ENCODE assay signal across 16 cellular contexts in the genomic region with DNA sequence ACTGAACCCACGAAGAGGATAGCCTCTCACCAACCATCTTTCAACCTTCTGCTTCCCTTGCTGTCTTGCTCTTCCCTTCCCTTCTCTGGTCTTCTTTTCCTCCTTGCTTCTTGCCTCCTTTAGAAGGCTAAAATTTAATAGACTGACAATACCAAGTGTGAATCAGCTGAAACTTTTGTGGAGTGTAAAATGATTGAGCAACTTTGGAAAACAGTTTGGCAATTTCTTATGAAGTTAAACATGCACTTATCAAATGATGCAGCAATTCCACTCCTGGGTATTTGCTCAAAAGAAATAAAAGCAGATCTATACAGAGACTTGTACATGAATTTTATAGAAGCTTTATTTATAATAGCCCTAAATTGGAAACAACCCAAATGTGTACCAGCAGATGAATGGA. TPM values are rescaled to one million over a fixed set of nuclear protein-coding genes. Genes with fewer than 3 reads are reported as not detected.
"Had no signal": no experiment of that assay in that cellular context is flagged by ENCODE, and none has a peak within 500 bp of the region (broad histone marks: within the 10 kb centered on the region; RNA-seq: fewer than 3 reads in every experiment).

No MANE protein-coding gene starts in this region.

- H3K9me3 ChIP-seq: colonic mucosa, esophagus muscularis mucosa, gastroesophageal sphincter, pancreas had no signal

- H3K4me1 ChIP-seq: colonic mucosa, esophagus muscularis mucosa, gastroesophageal sphincter, pancreas had no signal

- DNase-seq: activated CD4-positive, alpha-beta T cell treated with anti-CD3 and anti-CD28 coated beads, Interleukin-2, amount 50 U/mL, for 4 hours; activated naive CD4-positive, alpha-beta T cell; activated naive CD8-positive, alpha-beta T cell treated with anti-CD3 and anti-CD28 coated beads, Interleukin-2, amount 50 U/mL, for 24 hours; activated T-cell treated with anti-CD3 and anti-CD28 coated beads for 4 hours; colonic mucosa; naive B cell; T-helper 1 cell; T1000 had no signal

- H3K27me3 ChIP-seq: colonic mucosa, pancreas had no signal

- H3K4me3 ChIP-seq: colonic mucosa, esophagus muscularis mucosa, gastroesophageal sphincter, pancreas had no signal

- H3K36me3 ChIP-seq: colonic mucosa, esophagus muscularis mucosa, gastroesophageal sphincter, pancreas had no signal

- H3K27ac ChIP-seq: colonic mucosa, esophagus muscularis mucosa, gastroesophageal sphincter, pancreas had no signal

- ATAC-seq: activated CD4-positive, CD25-positive, alpha-beta regulatory T cell treated with anti-CD3 and anti-CD28 coated beads, Interleukin-2, amount 50 U/mL, for 24 hours; activated naive CD8-positive, alpha-beta T cell treated with anti-CD3 and anti-CD28 coated beads, Interleukin-2, amount 50 U/mL, for 24 hours; gastroesophageal sphincter; pancreas had no signal

RNA-seq across cellular contexts. Expression of a gene that starts 3.3 kb away (rescaled TPM):
- total RNA-seq: cardiac septum, lung microvascular endothelial cell, urinary bladder had no signal

RNA-seq across cellular contexts. Expression of a gene that starts 20.2 kb away (rescaled TPM):
- total RNA-seq: cardiac septum, lung microvascular endothelial cell, mononuclear cell, urinary bladder had no signal
- polyA plus RNA-seq: urinary bladder had no signal

RNA-seq across cellular contexts. Expression of a gene that starts 38.1 kb away (rescaled TPM):
- total RNA-seq: mononuclear cell had no signal

RNA-seq across cellular contexts. Expression of a gene that starts 50.0 kb away (rescaled TPM):
- total RNA-seq: cardiac septum, colonic mucosa, esophagus muscularis mucosa, gastroesophageal sphincter, lung microvascular endothelial cell, mononuclear cell, pancreas, urinary bladder had no signal
- polyA plus RNA-seq: pancreas, urinary bladder had no signal
